30 cellular contexts compared by ENCODE assay signal in the genomic region with DNA sequence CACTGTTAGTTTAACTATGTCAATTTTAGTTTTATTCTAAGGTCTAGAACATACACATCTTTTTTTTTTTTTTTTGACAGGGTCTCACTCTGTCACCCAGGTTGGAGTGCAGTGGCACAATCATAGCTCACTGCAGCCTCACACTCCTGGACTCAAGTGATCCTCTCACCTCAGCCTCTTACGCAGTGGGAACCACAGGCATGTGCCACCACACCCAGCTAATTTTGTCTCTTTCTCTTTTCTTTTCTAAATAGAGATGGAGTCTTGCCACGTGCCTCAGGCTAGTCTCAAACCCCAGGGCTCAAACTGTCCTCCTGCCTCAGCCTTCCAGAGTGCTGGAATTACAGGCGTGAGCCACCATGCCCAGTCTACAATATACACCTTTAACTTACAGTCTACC.
A peak's percentile ranks its signal among the peaks of the same experiment; 100 is the strongest.
DNase-seq lines count a peak whose midpoint lies in the region; ATAC-seq and TF ChIP-seq lines count a peak whose summit lies in the region.
"Had no signal": no experiment of that assay in that cellular context is flagged by ENCODE, and none has a peak within 500 bp of the region (broad histone marks: within the 10 kb centered on the region; RNA-seq: fewer than 3 reads in every experiment).

No MANE protein-coding gene starts in this region.

- H3K27me3 Mint-ChIP-seq in activated T-helper 1 cell treated with anti-CD3 and anti-CD28 coated beads, Interleukin-12 subunit alpha, Interleukin-12 subunit beta, Interleukin-2, Interleukin-4 antibody, amounts not matched to agents 30 ng/mL and 10 ng/mL and 1 ng/mL, durations not matched to agents 14 hours and 24 hours and 36 hours (ENCODE audit: insufficient read depth), result no peaks in the 10 kb centered on the region
- H3K27me3 Mint-ChIP-seq: activated CD4-positive, alpha-beta T cell treated with anti-CD3 and anti-CD28 coated beads, Interleukin-2, amount 10 ng/mL, durations not matched to agents 7 days and 5 days; type B pancreatic cell had no signal

- H3K4me3 Mint-ChIP-seq in activated T-helper 1 cell treated with anti-CD3 and anti-CD28 coated beads, Interleukin-12 subunit alpha, Interleukin-12 subunit beta, Interleukin-2, Interleukin-4 antibody, amounts not matched to agents 30 ng/mL and 10 ng/mL and 1 ng/mL, durations not matched to agents 14 hours and 24 hours and 36 hours, result no peak overlapping the region
- H3K4me3 Mint-ChIP-seq: activated CD4-positive, alpha-beta T cell treated with anti-CD3 and anti-CD28 coated beads, Interleukin-2, amount 10 ng/mL, durations not matched to agents 7 days and 5 days; type B pancreatic cell had no signal

- ATAC-seq in HG03457 (IDR thresholded peaks at IDR 0.05; ENCODE audit: unreplicated experiment) (no peak), HG03196 (IDR thresholded peaks at IDR 0.05; ENCODE audit: unreplicated experiment) (no peak)
- ATAC-seq: foreskin keratinocyte had no signal

- H3K9me3 Mint-ChIP-seq in activated T-helper 1 cell treated with anti-CD3 and anti-CD28 coated beads, Interleukin-12 subunit alpha, Interleukin-12 subunit beta, Interleukin-2, Interleukin-4 antibody, amounts not matched to agents 30 ng/mL and 10 ng/mL and 1 ng/mL, durations not matched to agents 14 hours and 24 hours and 36 hours, result peaks cover 15% of the 10 kb centered on the region
- H3K9me3 Mint-ChIP-seq: type B pancreatic cell had no signal

- peaks cover 45% of the 10 kb centered on the region for H3K4me1 Mint-ChIP-seq in activated T-helper 1 cell treated with anti-CD3 and anti-CD28 coated beads, Interleukin-12 subunit alpha, Interleukin-12 subunit beta, Interleukin-2, Interleukin-4 antibody, amounts not matched to agents 30 ng/mL and 10 ng/mL and 1 ng/mL, durations not matched to agents 14 hours and 24 hours and 36 hours (ENCODE audit: low read depth)

- peaks cover 12% of the 10 kb centered on the region for H3K36me3 Mint-ChIP-seq in activated T-helper 1 cell treated with anti-CD3 and anti-CD28 coated beads, Interleukin-12 subunit alpha, Interleukin-12 subunit beta, Interleukin-2, Interleukin-4 antibody, amounts not matched to agents 30 ng/mL and 10 ng/mL and 1 ng/mL, durations not matched to agents 14 hours and 24 hours and 36 hours (ENCODE audit: low read depth)
- H3K36me3 Mint-ChIP-seq: type B pancreatic cell had no signal

- H3K27ac Mint-ChIP-seq in activated T-helper 1 cell treated with anti-CD3 and anti-CD28 coated beads, Interleukin-12 subunit alpha, Interleukin-12 subunit beta, Interleukin-2, Interleukin-4 antibody, amounts not matched to agents 30 ng/mL and 10 ng/mL and 1 ng/mL, durations not matched to agents 14 hours and 24 hours and 36 hours, result peak overlapping the region; percentile 53
- H3K27ac Mint-ChIP-seq: activated CD4-positive, alpha-beta T cell treated with anti-CD3 and anti-CD28 coated beads, Interleukin-2, amount 10 ng/mL, durations not matched to agents 7 days and 5 days; type B pancreatic cell had no signal

- TF ChIP-seq POLR2A in lower leg skin (IDR thresholded peaks at IDR 0.05), result no peak

- no peak for TF ChIP-seq CTCF in GM12865 (IDR thresholded peaks at IDR 0.05; ENCODE audit: insufficient read depth, low read depth, low read length, missing control alignments)
- no peak for TF ChIP-seq CTCF in lower leg skin (IDR thresholded peaks at IDR 0.05)

- 82 to 93% methylated on average over 3 of the region's 3 CpGs for WGBS in lower leg skin, 2 donors

- H3K4me3 ChIP-seq in GM12865 (ENCODE audit: low read depth, low read length) (no peak overlapping the region), lower leg skin (ENCODE audit: low read depth, poor library complexity, severe bottlenecking) (no peak overlapping the region)
- H3K4me3 ChIP-seq: BLaER1, esophagus muscularis mucosa, ovary had no signal

- intact Hi-C loops in activated T-helper 1 cell treated with anti-CD3 and anti-CD28 coated beads, Interleukin-12 subunit alpha, Interleukin-12 subunit beta, Interleukin-2, Interleukin-4 antibody, amounts not matched to agents 30 ng/mL and 10 ng/mL and 1 ng/mL, durations not matched to agents 14 hours and 24 hours and 36 hours (cut with micrococcal nuclease), result loop anchor here (2.0 kb wide), 2 partner anchors 15 to 59 kb away; no protein-coding TSS in a partner anchor
- intact Hi-C loops in lower leg skin (cut with DNase I; ENCODE audit: low total_unique reads), result no loop called here

- peak; percentile 24 for DNase-seq in EH (ENCODE audit: low read depth)
- DNase-seq in GM12865 (ENCODE audit: low read depth), result peak; percentile 3
- DNase-seq in activated T-helper 1 cell treated with anti-CD3 and anti-CD28 coated beads, Interleukin-12 subunit alpha, Interleukin-12 subunit beta, Interleukin-2, Interleukin-4 antibody, amounts not matched to agents 30 ng/mL and 10 ng/mL and 1 ng/mL, durations not matched to agents 14 hours and 24 hours and 36 hours (ENCODE audit: low spot score), result no peak
- DNase-seq in islet precursor cell, result peak; percentile 64
- DNase-seq in lower leg skin (ENCODE audit: low spot score in 2 of 2), result no peak
- DNase-seq: activated CD4-positive, alpha-beta T cell treated with anti-CD3 and anti-CD28 coated beads, Interleukin-2, amount 10 ng/mL, durations not matched to agents 7 days and 5 days; activated CD8-positive, alpha-beta memory T cell treated with anti-CD3 and anti-CD28 coated beads, Interleukin-2, amount 50 U/mL, for 48 hours; activated gamma-delta T cell; dermis blood vessel endothelial cell; GDM1; HCEC 1CT; head of caudate nucleus; kidney; NCI-H1092; NCI-H1694 treated with DMSO at 0.1 percent for 48 hours; NCI-H446; NCI-H774; ovary; stimulated activated CD4-positive, alpha-beta T cell treated with anti-CD3 and anti-CD28 coated beads, Interleukin-15, amount 100 ng/mL, for 24 hours; stimulated activated CD4-positive, alpha-beta T cell treated with anti-CD3 and anti-CD28 coated beads, Interleukin-4, amount 100 ng/mL, for 4 hours; substantia nigra; SW 1271; T1000; WERI-Rb-1 had no signal

Comparison
In these comparisons a context has a peak if more than half of its experiments do, and no peak if none do; other contexts are left out.
1. DNase-seq: peak in EH (single experiment), GM12865 (single experiment) and islet precursor cell (single experiment); none in activated T-helper 1 cell treated with anti-CD3 and anti-CD28 coated beads, Interleukin-12 subunit alpha, Interleukin-12 subunit beta, Interleukin-2, Interleukin-4 antibody, amounts not matched to agents 30 ng/mL and 10 ng/mL and 1 ng/mL, durations not matched to agents 14 hours and 24 hours and 36 hours (single experiment) and lower leg skin (0 of 2).